In genomic region chr10:95464280-95464679, GRCh38 we compare ENCODE assay signal across 19 cellular contexts.
A peak's percentile ranks its signal among the peaks of the same experiment; 100 is the strongest.
DNase-seq lines count a peak whose midpoint lies in the region; ATAC-seq, FAIRE-seq and TF ChIP-seq lines count a peak whose summit lies in the region.
"Had no signal": no experiment of that assay in that cellular context is flagged by ENCODE, and none has a peak within 500 bp of the region (broad histone marks: within the 10 kb centered on the region; RNA-seq: fewer than 3 reads in every experiment).

No MANE protein-coding gene starts in this region.

- peaks cover 4% of the 10 kb centered on the region for H3K27me3 Mint-ChIP-seq in glutamatergic neuron (ENCODE audit: unreplicated experiment)
- H3K27me3 Mint-ChIP-seq: activated CD4-positive, alpha-beta memory T cell treated with anti-CD3 and anti-CD28 coated beads for 36 hours had no signal

- H3K27ac ChIP-seq in small intestine (ENCODE audit: low read depth in 1 of 2, low read length in 1 of 2) = no peak overlapping the region
- H3K27ac ChIP-seq: epithelial cell of prostate, neutrophil had no signal

- no peaks in the 10 kb centered on the region for H3K36me3 ChIP-seq in small intestine (ENCODE audit: control insufficient read depth in 2 of 2, insufficient read depth in 2 of 2, low read length in 2 of 2)
- H3K36me3 ChIP-seq: HAP-1, neutrophil had no signal

- H3K4me1 ChIP-seq in small intestine (ENCODE audit: control insufficient read depth in 2 of 2, insufficient read depth in 1 of 2, low read depth in 1 of 2, low read length in 1 of 2) = no peaks in the 10 kb centered on the region
- H3K4me1 ChIP-seq: HAP-1 had no signal

- 25 to 64% (median 50%) methylated on average over 5 of the region's 5 CpGs for WGBS in small intestine, 3 donors

- H3K9me3 Mint-ChIP-seq in glutamatergic neuron (ENCODE audit: unreplicated experiment) = peaks cover 6% of the 10 kb centered on the region
- H3K9me3 Mint-ChIP-seq: activated CD4-positive, alpha-beta memory T cell treated with anti-CD3 and anti-CD28 coated beads for 36 hours; activated naive CD4-positive, alpha-beta T cell treated with anti-CD3 and anti-CD28 coated beads, Interleukin-2, amount 10 ng/mL, durations not matched to agents 7 days and 5 days; activated T-cell treated with anti-CD3 and anti-CD28 coated beads, Interleukin-2, amount 50 U/mL, for 24 hours; dendritic cell treated with granulocyte-macrophage colony-stimulating factor and Interleukin-4, amounts not matched to agents 40 ng/mL and 50 ng/mL, for 4 days; immature natural killer cell had no signal

- H3K9me3 ChIP-seq in small intestine (ENCODE audit: control insufficient read depth, low read depth) = no peaks in the 10 kb centered on the region
- H3K9me3 ChIP-seq: HAP-1, neutrophil had no signal

- H3K4me3 ChIP-seq in small intestine (ENCODE audit: low read depth in 1 of 2, low read length in 2 of 2) = no peak overlapping the region
- H3K4me3 ChIP-seq: HAP-1 had no signal

- peaks cover 51% of the 10 kb centered on the region for H3K4me1 Mint-ChIP-seq in glutamatergic neuron (ENCODE audit: low read depth, unreplicated experiment)

- H3K27me3 ChIP-seq in small intestine (ENCODE audit: control insufficient read depth in 2 of 2, insufficient read depth in 2 of 2, low read length in 2 of 2) = no peaks in the 10 kb centered on the region

- no peak for ATAC-seq in HG03354 (IDR thresholded peaks at IDR 0.05; ENCODE audit: poor library complexity, severe bottlenecking, unreplicated experiment)

- no peaks in the 10 kb centered on the region for H3K36me3 Mint-ChIP-seq in glutamatergic neuron (ENCODE audit: unreplicated experiment)
- H3K36me3 Mint-ChIP-seq: activated CD4-positive, alpha-beta memory T cell treated with anti-CD3 and anti-CD28 coated beads for 36 hours; activated naive CD4-positive, alpha-beta T cell treated with anti-CD3 and anti-CD28 coated beads, Interleukin-2, amount 10 ng/mL, durations not matched to agents 7 days and 5 days; immature natural killer cell had no signal

- FAIRE-seq in small intestine (lab: Jason Lieb, UNC) = no peak

- TF ChIP-seq CTCF in glutamatergic neuron (IDR thresholded peaks at IDR 0.05; ENCODE audit: partially characterized antibody, unreplicated experiment) = no peak

- H3K4me3 Mint-ChIP-seq in glutamatergic neuron (ENCODE audit: unreplicated experiment) = no peak overlapping the region
- H3K4me3 Mint-ChIP-seq: activated CD4-positive, alpha-beta memory T cell treated with anti-CD3 and anti-CD28 coated beads for 36 hours; activated naive CD4-positive, alpha-beta T cell treated with anti-CD3 and anti-CD28 coated beads, Interleukin-2, amount 10 ng/mL, durations not matched to agents 7 days and 5 days; activated T-cell treated with anti-CD3 and anti-CD28 coated beads, Interleukin-2, amount 50 U/mL, for 24 hours; dendritic cell treated with granulocyte-macrophage colony-stimulating factor and Interleukin-4, amounts not matched to agents 40 ng/mL and 50 ng/mL, for 4 days; immature natural killer cell had no signal

- peak overlapping the region; percentile 52 for H3K27ac Mint-ChIP-seq in glutamatergic neuron (ENCODE audit: unreplicated experiment)
- H3K27ac Mint-ChIP-seq: activated CD4-positive, alpha-beta memory T cell treated with anti-CD3 and anti-CD28 coated beads for 36 hours; activated naive CD4-positive, alpha-beta T cell treated with anti-CD3 and anti-CD28 coated beads, Interleukin-2, amount 10 ng/mL, durations not matched to agents 7 days and 5 days; activated T-cell treated with anti-CD3 and anti-CD28 coated beads, Interleukin-2, amount 50 U/mL, for 24 hours; dendritic cell treated with granulocyte-macrophage colony-stimulating factor and Interleukin-4, amounts not matched to agents 40 ng/mL and 50 ng/mL, for 4 days; immature natural killer cell had no signal

- peak; percentile 9 for DNase-seq in NCI-H345 (lab: John Stamatoyannopoulos, UW)
- DNase-seq in NCI-H345 treated with DMSO at 0.1 percent for 48 hours (lab: John Stamatoyannopoulos, UW; ENCODE audit: unreplicated experiment) = no peak
- peak; percentile 82 for DNase-seq in NCI-H2171 treated with DMSO at 0.1 percent for 48 hours (lab: John Stamatoyannopoulos, UW)
- no peak for DNase-seq in glutamatergic neuron
- peak; percentile 45 for DNase-seq in small intestine
- no peak for DNase-seq in activated CD4-positive, alpha-beta T cell treated with anti-CD3 and anti-CD28 coated beads, Interleukin-2, amount 50 U/mL, for 48 hours
- no peak for DNase-seq in stimulated activated CD4-positive, alpha-beta T cell treated with anti-CD3 and anti-CD28 coated beads, Interleukin-4, amount 100 ng/mL, for 1 hour
- DNase-seq: activated CD4-positive, alpha-beta memory T cell treated with anti-CD3 and anti-CD28 coated beads for 36 hours; activated naive CD4-positive, alpha-beta T cell treated with anti-CD3 and anti-CD28 coated beads, Interleukin-2, amount 10 ng/mL, durations not matched to agents 7 days and 5 days; activated T-cell treated with anti-CD3 and anti-CD28 coated beads, Interleukin-2, amount 50 U/mL, for 24 hours; immature natural killer cell; Karpas-422; NCI-H1694 treated with DMSO at 0.1 percent for 48 hours; T-helper 1 cell had no signal

Comparison
In these comparisons a context has a peak if more than half of its experiments do, and no peak if none do; other contexts are left out.
1. DNase-seq: peak in NCI-H345 (single experiment), NCI-H2171 treated with DMSO at 0.1 percent for 48 hours (single experiment) and small intestine (single experiment); none in NCI-H345 treated with DMSO at 0.1 percent for 48 hours (single experiment), glutamatergic neuron (single experiment), activated CD4-positive, alpha-beta T cell treated with anti-CD3 and anti-CD28 coated beads, Interleukin-2, amount 50 U/mL, for 48 hours (0 of 2) and stimulated activated CD4-positive, alpha-beta T cell treated with anti-CD3 and anti-CD28 coated beads, Interleukin-4, amount 100 ng/mL, for 1 hour (single experiment).